9 cellular contexts compared by ENCODE assay signal in genomic region chr3:50272538-50272910, GRCh38. TPM values are rescaled to one million over a fixed set of nuclear protein-coding genes. Genes with fewer than 3 reads are reported as not detected.
DNase-seq lines count a peak whose midpoint lies in the region; ATAC-seq and TF ChIP-seq lines count a peak whose summit lies in the region.
"Not testable (repeated sequence)": the region's sequence is repeated elsewhere in the genome, so short reads cannot be mapped to it uniquely, and the experiment has no call there.
"Had no signal": no experiment of that assay in that cellular context is flagged by ENCODE, and none has a peak within 500 bp of the region (broad histone marks: within the 10 kb centered on the region; RNA-seq: fewer than 3 reads in every experiment).

No MANE protein-coding gene starts in this region.

- BruUV-seq in Caco-2 (replicated peaks; lab: Mats Ljungman, UMichigan): not testable (repeated sequence)

- not testable (repeated sequence) for H3K9me3 ChIP-seq in Caco-2; SU-DHL-6 (ENCODE audit: insufficient read depth, low read length); body of pancreas; hepatocyte (ENCODE audit: low read depth); neural cell (ENCODE audit: low read length); smooth muscle cell (replicated peaks; ENCODE audit: low read depth); vagina

- peak overlapping the region; percentile 45 for H3K4me2 ChIP-seq in SU-DHL-6 (ENCODE audit: low read depth, low read length, poor library complexity, severe bottlenecking)
- peak overlapping the region; percentile 69 for H3K4me2 ChIP-seq in hepatocyte
- H3K4me2 ChIP-seq in neural cell (ENCODE audit: low read length): not testable (repeated sequence)
- peak overlapping the region; percentile 90 for H3K4me2 ChIP-seq in smooth muscle cell

- H3K4me1 ChIP-seq in Caco-2 (peaks cover 56% of the 10 kb centered on the region), body of pancreas (peaks cover 68% of the 10 kb centered on the region), hepatocyte (ENCODE audit: insufficient read depth) (peaks cover 51% of the 10 kb centered on the region), smooth muscle cell (ENCODE audit: low read depth) (peaks cover 20% of the 10 kb centered on the region), vagina (peaks cover 72% of the 10 kb centered on the region)

- H3K4me1 Mint-ChIP-seq in Caco-2 (ENCODE audit: low read depth, unreplicated experiment) (peaks cover 39% of the 10 kb centered on the region), IgD-negative memory B cell (peaks cover 12 to 19% (median 16%) of the 10 kb centered on the region in 3 donors)

- H3K27me3 ChIP-seq in Caco-2 (replicated peaks; ENCODE audit: control insufficient read depth, insufficient read depth, low read length); SU-DHL-6 (ENCODE audit: low read length); body of pancreas; vagina: not testable (repeated sequence)
- H3K27me3 ChIP-seq in hepatocyte (peaks cover 10% of the 10 kb centered on the region), neural cell (ENCODE audit: insufficient read depth, low read depth, low read length) (peaks cover 23% of the 10 kb centered on the region), smooth muscle cell (ENCODE audit: low read depth) (peaks cover 42% of the 10 kb centered on the region)

- not testable (repeated sequence) for ATAC-seq in body of pancreas

- H3K27ac ChIP-seq in SU-DHL-6 (ENCODE audit: low read depth, low read length); neural cell (ENCODE audit: low read length); smooth muscle cell (ENCODE audit: low read depth): not testable (repeated sequence)
- peak overlapping the region in 3 of 4 donors; percentile 93 to 97 (median 94) for H3K27ac ChIP-seq in body of pancreas
- H3K27ac ChIP-seq in hepatocyte: peak overlapping the region; percentile 91
- H3K27ac ChIP-seq in vagina: peak overlapping the region; percentile 98

- POLR2A ChIA-PET in Caco-2 (lab: Charles Lee): not testable (repeated sequence)

- not testable (repeated sequence) for TF ChIP-seq POLR2A in body of pancreas (IDR thresholded peaks at IDR 0.05); vagina (IDR thresholded peaks at IDR 0.05)

- not testable (repeated sequence) for DNase-seq in Caco-2; body of pancreas; hepatocyte (ENCODE audit: low spot score); smooth muscle cell (lab: John Stamatoyannopoulos, UW; ENCODE audit: unreplicated experiment); vagina (ENCODE audit: extremely low spot score in 2 of 2)

- TF ChIP-seq RAD21 in neural cell (conservative IDR thresholded peaks at IDR 0.05): not testable (repeated sequence)

- not testable (repeated sequence) for H3K9ac ChIP-seq in SU-DHL-6 (ENCODE audit: low read length); smooth muscle cell (ENCODE audit: low read depth)
- peak overlapping the region; percentile 47 for H3K9ac ChIP-seq in neural cell (ENCODE audit: low read length)

- WGBS in body of pancreas, 2 donors: 54 to 59% methylated on average over 10 of the region's 10 CpGs
- 89% methylated on average over 10 of the region's 10 CpGs for WGBS in hepatocyte (ENCODE audit: low lambda C conversion rate, missing lambda C conversion rate)
- 86% methylated on average over 10 of the region's 10 CpGs for WGBS in smooth muscle cell (ENCODE audit: low lambda C conversion rate)

- not testable (repeated sequence) for H3K36me3 Mint-ChIP-seq in Caco-2 (ENCODE audit: insufficient read depth, unreplicated experiment); IgD-negative memory B cell

- not testable (repeated sequence) for H3K9me3 Mint-ChIP-seq in Caco-2 (ENCODE audit: unreplicated experiment); IgD-negative memory B cell

- not testable (repeated sequence) for H3K79me2 ChIP-seq in SU-DHL-6 (ENCODE audit: insufficient read depth, low read length); neural cell (replicated peaks; ENCODE audit: insufficient read depth, low read length); smooth muscle cell (ENCODE audit: low read depth)
- H3K79me2 ChIP-seq in hepatocyte: peaks cover 21% of the 10 kb centered on the region

- not testable (repeated sequence) for H3K4me3 Mint-ChIP-seq in Caco-2 (ENCODE audit: unreplicated experiment)
- peak overlapping the region in 1 of 4 donors; percentile 50 for H3K4me3 Mint-ChIP-seq in IgD-negative memory B cell

- intact Hi-C loops in Caco-2 (cut with micrococcal nuclease; ENCODE audit: unreplicated experiment) (loop anchor here (2.0 kb wide), 1 partner anchor 16 kb away; no protein-coding TSS in a partner anchor), body of pancreas (cut with DNase I) (loop anchor here (5.0 to 10.0 kb wide), 2 partner anchors 40 to 78 kb away; partner anchors contain the start of gene GNAT1), vagina (cut with DNase I) (loop anchor here (5.0 to 10.0 kb wide), 2 partner anchors 45 to 148 kb away; no protein-coding TSS in a partner anchor)

- H3K9me2 ChIP-seq in SU-DHL-6 (replicated peaks; ENCODE audit: insufficient read depth, low read length); hepatocyte (replicated peaks; ENCODE audit: insufficient read depth); neural cell (ENCODE audit: insufficient read depth, low read length): not testable (repeated sequence)

- not testable (repeated sequence) for H3K36me3 ChIP-seq in Caco-2 (ENCODE audit: control insufficient read depth, insufficient read depth, low read length); SU-DHL-6 (ENCODE audit: low read length); body of pancreas (replicated peaks in 1 of 2; ENCODE audit: insufficient read depth in 1 of 2, low read depth in 2 of 2); hepatocyte (replicated peaks; ENCODE audit: insufficient read depth, low read depth); neural cell (ENCODE audit: insufficient read depth, low read length); smooth muscle cell (ENCODE audit: low read depth); vagina

- peak overlapping the region; percentile 45 for H3K27ac Mint-ChIP-seq in Caco-2 (ENCODE audit: unreplicated experiment)
- peak overlapping the region in 2 of 3 donors; percentile 88 to 96 for H3K27ac Mint-ChIP-seq in IgD-negative memory B cell

- TF ChIP-seq CTCF in Caco-2 (IDR thresholded peaks at IDR 0.05; ENCODE audit: insufficient read depth in 1 of 2, low read depth in 1 of 2, low read length in 1 of 2, severe bottlenecking in 1 of 2, unreplicated experiment in 1 of 2); SU-DHL-6 (IDR thresholded peaks at IDR 0.05; ENCODE audit: insufficient read depth, low read length, poor library complexity, severe bottlenecking); body of pancreas (IDR thresholded peaks at IDR 0.05); hepatocyte (IDR thresholded peaks at IDR 0.05; ENCODE audit: poor library complexity); neural cell (IDR thresholded peaks at IDR 0.05; ENCODE audit: poor library complexity, severe bottlenecking); smooth muscle cell (IDR thresholded peaks at IDR 0.05; ENCODE audit: borderline replicate concordance, insufficient read depth, poor library complexity, severe bottlenecking); vagina (IDR thresholded peaks at IDR 0.05): not testable (repeated sequence)

- not testable (repeated sequence) for H4K20me1 ChIP-seq in SU-DHL-6 (ENCODE audit: low read depth, low read length); hepatocyte (ENCODE audit: insufficient read depth, poor library complexity, severe bottlenecking); neural cell (ENCODE audit: insufficient read depth); smooth muscle cell (ENCODE audit: low read depth)

- not testable (repeated sequence) for H3K4me3 ChIP-seq in Caco-2 (ENCODE audit: low read depth, low read length); SU-DHL-6 (ENCODE audit: insufficient read depth, low read length, poor library complexity, severe bottlenecking); body of pancreas; hepatocyte; neural cell (ENCODE audit: low read length); vagina
- peak overlapping the region; percentile 38 for H3K4me3 ChIP-seq in smooth muscle cell

- not testable (repeated sequence) for H3K27me3 Mint-ChIP-seq in Caco-2 (ENCODE audit: insufficient read depth, unreplicated experiment)
- peaks cover 29% of the 10 kb centered on the region for H3K27me3 Mint-ChIP-seq in IgD-negative memory B cell

- not testable (repeated sequence) for H2AFZ ChIP-seq in SU-DHL-6 (ENCODE audit: low read depth, low read length, severe bottlenecking); hepatocyte; neural cell (ENCODE audit: low read depth, low read length); smooth muscle cell (ENCODE audit: low read depth)

- CTCF ChIA-PET in Caco-2 (lab: Charles Lee): interaction anchor here (2.8 kb wide), 1 partner anchor 12 kb away, joined by 10 read pairs; no protein-coding TSS in a partner anchor

- H3F3A ChIP-seq in SU-DHL-6 (ENCODE audit: insufficient read depth); neural cell (ENCODE audit: insufficient read depth, low read length, poor library complexity, severe bottlenecking); smooth muscle cell (ENCODE audit: low read depth): not testable (repeated sequence)

- TF ChIP-seq EP300 in neural cell (conservative IDR thresholded peaks at IDR 0.05; ENCODE audit: poor library complexity, severe bottlenecking): not testable (repeated sequence)

RNA-seq across cellular contexts. Expression of gene SEMA3B, which starts 3.6 kb away (rescaled TPM):
- total RNA-seq in Caco-2 (2022): 19.7 and 21.8 TPM in 2 replicates
- polyA plus RNA-seq in IgD-negative memory B cell: not detected
- total RNA-seq in body of pancreas: 100 to 1,000 TPM in 1 of 2 donors, 10 to 100 TPM in 1; 71.1 to 116 TPM
- total RNA-seq in hepatocyte: 60.2 and 67.7 TPM in 2 replicates
- polyA plus RNA-seq in hepatocyte: 104 and 135 TPM in 2 replicates
- 7.8 and 9.6 TPM in 2 replicates for polyA plus RNA-seq in neural cell
- polyA minus RNA-seq in neural cell: 2.2 and 3.4 TPM in 2 replicates
- total RNA-seq in smooth muscle cell: 26.8 and 48.3 TPM in 2 replicates
- 26.3 and 70.7 TPM in 2 replicates for polyA plus RNA-seq in smooth muscle cell
- 32.9 TPM for total RNA-seq in vagina

RNA-seq across cellular contexts. Expression of gene LSMEM2, which starts 6.4 kb away (rescaled TPM):
- total RNA-seq in Caco-2 (2022) (not detected in 2 replicates), body of pancreas (not detected), hepatocyte (0.20 TPM in 1 of 2 replicates, not detected in the other), smooth muscle cell (0.09 and 0.18 TPM in 2 replicates), vagina (not detected)
- polyA plus RNA-seq in IgD-negative memory B cell (0.30 TPM), hepatocyte (0.39 TPM in 1 of 2 replicates, not detected in the other), neural cell (not detected in 2 replicates), smooth muscle cell (0.87 TPM in 1 of 2 replicates, not detected in the other)
- polyA minus RNA-seq in neural cell: not detected in 2 replicates
- total RNA-seq: Peyer's patch had no signal

RNA-seq across cellular contexts. Expression of gene IFRD2, which starts 19.7 kb away (rescaled TPM):
- 88.0 and 89.5 TPM in 2 replicates for total RNA-seq in Caco-2 (2022)
- 58.6 TPM for polyA plus RNA-seq in IgD-negative memory B cell
- 100 to 1,000 TPM in 1 of 2 donors, 10 to 100 TPM in 1; 75.8 to 103 TPM for total RNA-seq in body of pancreas
- total RNA-seq in hepatocyte: 37.0 and 41.4 TPM in 2 replicates
- 71.6 and 76.2 TPM in 2 replicates for polyA plus RNA-seq in hepatocyte
- polyA plus RNA-seq in neural cell: 41.8 and 76.4 TPM in 2 replicates
- 10.1 and 21.4 TPM in 2 replicates for polyA minus RNA-seq in neural cell
- 19.9 and 20.8 TPM in 2 replicates for total RNA-seq in smooth muscle cell
- polyA plus RNA-seq in smooth muscle cell: 59.3 and 62.6 TPM in 2 replicates
- total RNA-seq in vagina: 37.3 TPM

RNA-seq across cellular contexts. Expression of gene HYAL3, which starts 26.7 kb away (rescaled TPM):
- 5.2 and 6.8 TPM in 2 replicates for total RNA-seq in Caco-2 (2022)
- polyA plus RNA-seq in IgD-negative memory B cell: 5.3 TPM
- 1 to 10 TPM in 1 of 2 donors, under 1 TPM in 1; 0.99 to 2.3 TPM for total RNA-seq in body of pancreas
- 3.7 and 9.0 TPM in 2 replicates for total RNA-seq in hepatocyte
- 5.6 and 7.0 TPM in 2 replicates for polyA plus RNA-seq in hepatocyte
- polyA plus RNA-seq in neural cell: 8.8 and 9.1 TPM in 2 replicates
- 2.7 and 6.1 TPM in 2 replicates for polyA minus RNA-seq in neural cell
- 1.6 and 2.5 TPM in 2 replicates for total RNA-seq in smooth muscle cell
- 3.7 and 6.7 TPM in 2 replicates for polyA plus RNA-seq in smooth muscle cell
- total RNA-seq in vagina: 8.1 TPM

RNA-seq across cellular contexts. Expression of gene NAA80, which starts 26.7 kb away (rescaled TPM):
- total RNA-seq in Caco-2 (2022) (6.7 and 8.2 TPM in 2 replicates), body of pancreas (10 to 100 TPM in 1 of 2 donors, 1 to 10 TPM in 1; 4.4 to 11.2 TPM), hepatocyte (6.7 and 7.1 TPM in 2 replicates), smooth muscle cell (11.3 and 13.0 TPM in 2 replicates), vagina (10.1 TPM)
- polyA plus RNA-seq in IgD-negative memory B cell (20.5 TPM), hepatocyte (17.0 and 19.5 TPM in 2 replicates), neural cell (4.6 and 5.3 TPM in 2 replicates), smooth muscle cell (16.7 and 21.9 TPM in 2 replicates)
- polyA minus RNA-seq in neural cell: 7.1 and 8.6 TPM in 2 replicates
